14 cellular contexts compared by ENCODE assay signal in genomic region chr13:99065250-99066015, GRCh38.
DNase-seq lines count a peak whose midpoint lies in the region; ATAC-seq and TF ChIP-seq lines count a peak whose summit lies in the region.
"Had no signal": no experiment of that assay in that cellular context is flagged by ENCODE, and none has a peak within 500 bp of the region (broad histone marks: within the 10 kb centered on the region; RNA-seq: fewer than 3 reads in every experiment).

No MANE protein-coding gene starts in this region.

- peak overlapping the region; percentile 71 for H3K4me3 Mint-ChIP-seq in CD4-positive, alpha-beta T cell
- peak overlapping the region; percentile 68 for H3K4me3 Mint-ChIP-seq in activated naive CD8-positive, alpha-beta T cell

- H2BK5ac ChIP-seq in mesenchymal stem cell (ENCODE audit: low read depth, low read length, poor library complexity, severe bottlenecking): no peak overlapping the region

- no peak overlapping the region for H3K14ac ChIP-seq in mesenchymal stem cell (ENCODE audit: low read length in 2 of 2)

- peaks cover 4% of the 10 kb centered on the region for H3K79me1 ChIP-seq in mesenchymal stem cell (replicated peaks; ENCODE audit: low read length, poor library complexity, severe bottlenecking)

- peak overlapping the region; percentile 12 for H3K27ac Mint-ChIP-seq in CD4-positive, alpha-beta T cell
- H3K27ac Mint-ChIP-seq in activated naive CD8-positive, alpha-beta T cell: peak overlapping the region; percentile 88

- no peak overlapping the region for H2BK15ac ChIP-seq in mesenchymal stem cell (ENCODE audit: low read depth, poor library complexity, severe bottlenecking)

- no peak overlapping the region for H2BK120ac ChIP-seq in mesenchymal stem cell (ENCODE audit: low read depth, low read length)

- peaks cover 23% of the 10 kb centered on the region for H3K36me3 Mint-ChIP-seq in CD4-positive, alpha-beta T cell (ENCODE audit: low read depth)
- peaks cover 27% of the 10 kb centered on the region for H3K36me3 Mint-ChIP-seq in activated naive CD8-positive, alpha-beta T cell

- CTCF ChIA-PET in CD4-positive, alpha-beta T cell (lab: Charles Lee): interaction anchor here (1.0 to 1.5 kb wide), 3 partner anchors 11 to 20 kb away, joined by 4 to 6 read pairs (median 4); no protein-coding TSS in a partner anchor

- H4K20me1 ChIP-seq in DND-41 (ENCODE audit: insufficient read depth, low read length): no peaks in the 10 kb centered on the region

- H3K27ac ChIP-seq in CD4-positive, alpha-beta T cell (ENCODE audit: low read depth, low read length): no peak overlapping the region
- H3K27ac ChIP-seq in DND-41 (ENCODE audit: low read length) (peak overlapping the region; percentile 60; the same call in 1 of the 2 replicates), mesenchymal stem cell (ENCODE audit: low read length, poor library complexity, severe bottlenecking) (no peak overlapping the region)

- H2AK5ac ChIP-seq in mesenchymal stem cell (ENCODE audit: low read length, severe bottlenecking): no peak overlapping the region

- no peak overlapping the region for H3K4ac ChIP-seq in mesenchymal stem cell (ENCODE audit: low read depth in 1 of 2, low read length in 2 of 2)

- peaks cover 95% of the 10 kb centered on the region for H3K4me1 Mint-ChIP-seq in CD4-positive, alpha-beta T cell (ENCODE audit: low read depth)
- H3K4me1 Mint-ChIP-seq in activated naive CD8-positive, alpha-beta T cell (ENCODE audit: low read depth): peaks cover 88% of the 10 kb centered on the region

- H3K23ac ChIP-seq in mesenchymal stem cell (ENCODE audit: low read length in 2 of 2): no peak overlapping the region

- no peaks in the 10 kb centered on the region for H3K9me3 Mint-ChIP-seq in CD4-positive, alpha-beta T cell
- peaks cover 8% of the 10 kb centered on the region for H3K9me3 Mint-ChIP-seq in activated naive CD8-positive, alpha-beta T cell (ENCODE audit: low read depth)

- no peak for DNase-seq in CD4-positive, alpha-beta T cell
- DNase-seq in DND-41: no peak
- DNase-seq in mesenchymal stem cell: no peak
- DNase-seq in NK-92 (lab: John Stamatoyannopoulos, UW; ENCODE audit: unreplicated experiment): no peak
- DNase-seq: C1 segment of cervical spinal cord; hippocampal formation; left cardiac atrium; MG63; NCI-H2081; stimulated activated CD4-positive, alpha-beta T cell treated with anti-CD3 and anti-CD28 coated beads, Interleukin-1b, Interleukin-23, amount 100 ng/mL, for 48 hours had no signal

- no peaks in the 10 kb centered on the region for H3K9me3 ChIP-seq in CD4-positive, alpha-beta T cell (ENCODE audit: control insufficient read depth, low read length)
- no peaks in the 10 kb centered on the region for H3K9me3 ChIP-seq in DND-41 (ENCODE audit: insufficient read depth, low read length, severe bottlenecking)
- no peaks in the 10 kb centered on the region for H3K9me3 ChIP-seq in mesenchymal stem cell (ENCODE audit: control insufficient read depth, low read length)
- H3K9me3 ChIP-seq: thyroid gland had no signal

- no peaks in the 10 kb centered on the region for H3K79me2 ChIP-seq in DND-41 (ENCODE audit: insufficient read depth, low read length)

- H3K9ac ChIP-seq in DND-41 (ENCODE audit: low read depth, low read length) (no peak overlapping the region), mesenchymal stem cell (ENCODE audit: low read length) (no peak overlapping the region)

- H4K91ac ChIP-seq in mesenchymal stem cell (ENCODE audit: low read length): peak overlapping the region; percentile 65

- H3K4me1 ChIP-seq in DND-41 (ENCODE audit: insufficient read depth, low read length) (peaks cover 18% of the 10 kb centered on the region), mesenchymal stem cell (ENCODE audit: control insufficient read depth, insufficient read depth, low read depth, low read length) (peaks cover 4% of the 10 kb centered on the region)

- H3K4me3 ChIP-seq in DND-41 (ENCODE audit: low read depth in 1 of 2, low read length in 2 of 2) (no peak overlapping the region), mesenchymal stem cell (ENCODE audit: insufficient read depth in 1 of 2, low read depth in 1 of 2, low read length in 2 of 2) (no peak overlapping the region)
- H3K4me3 ChIP-seq: MG63, thyroid gland had no signal

- H2AFZ ChIP-seq in DND-41 (ENCODE audit: low read depth, low read length) (no peak overlapping the region), mesenchymal stem cell (ENCODE audit: low read depth, low read length) (no peak overlapping the region)

- intact Hi-C loops in CD4-positive, alpha-beta T cell (cut with DNase I, micrococcal nuclease): loop anchor here in 1 of 2 experiments (2.0 kb wide), 1 partner anchor 19 kb away; no protein-coding TSS in a partner anchor

- H4K8ac ChIP-seq in mesenchymal stem cell (ENCODE audit: low read length): no peak overlapping the region

- no peak for ATAC-seq in CD4-positive, alpha-beta T cell (ENCODE audit: poor library complexity)
- ATAC-seq in DND-41 (ENCODE audit: insufficient read depth, low read depth) (peak; percentile 53; the same call in 2 of the 3 replicates), SK-N-SH treated with all-trans-retinoic acid at 6 μM for 48 hours (no peak), HG02798 (IDR thresholded peaks at IDR 0.05; ENCODE audit: poor library complexity, unreplicated experiment) (no peak)
- ATAC-seq: left cardiac atrium had no signal

- H2BK12ac ChIP-seq in mesenchymal stem cell (ENCODE audit: low read length in 2 of 2): no peak overlapping the region

- 96% methylated on average over 6 of the region's 7 CpGs for whole genome bisulfite sequencing in mesenchymal stem cell

- no peaks in the 10 kb centered on the region for H3K27me3 ChIP-seq in CD4-positive, alpha-beta T cell (ENCODE audit: control insufficient read depth, insufficient read depth, low read length)
- H3K27me3 ChIP-seq in DND-41 (ENCODE audit: insufficient read depth, low read length, poor library complexity): no peaks in the 10 kb centered on the region
- no peaks in the 10 kb centered on the region for H3K27me3 ChIP-seq in mesenchymal stem cell (ENCODE audit: control insufficient read depth in 1 of 2, insufficient read depth in 1 of 2, low read length in 2 of 2)
- H3K27me3 ChIP-seq: MG63, thyroid gland had no signal

- no peaks in the 10 kb centered on the region for H3K27me3 Mint-ChIP-seq in CD4-positive, alpha-beta T cell
- no peaks in the 10 kb centered on the region for H3K27me3 Mint-ChIP-seq in activated naive CD8-positive, alpha-beta T cell

- no peak for TF ChIP-seq CTCF in CD4-positive, alpha-beta T cell (IDR thresholded peaks at IDR 0.05)
- no peak for TF ChIP-seq CTCF in DND-41 (IDR thresholded peaks at IDR 0.05; ENCODE audit: borderline replicate concordance, extremely low read depth, low read length, poor library complexity, severe bottlenecking)

- POLR2A ChIA-PET in CD4-positive, alpha-beta T cell (lab: Charles Lee): interaction anchor here (0.8 to 3.3 kb wide), 7 partner anchors 9 to 21 kb away, joined by 3 to 16 read pairs (median 6); no protein-coding TSS in a partner anchor

- H3K4me2 ChIP-seq in DND-41 (ENCODE audit: insufficient read depth, low read length) (peak overlapping the region; percentile 55; the same call in 1 of the 2 replicates), mesenchymal stem cell (ENCODE audit: low read length, poor library complexity, severe bottlenecking) (no peak overlapping the region)

- H3K18ac ChIP-seq in mesenchymal stem cell (ENCODE audit: low read depth in 1 of 2, low read length in 2 of 2): no peak overlapping the region

- no peaks in the 10 kb centered on the region for H3K36me3 ChIP-seq in DND-41 (ENCODE audit: insufficient read depth, low read length)
- H3K36me3 ChIP-seq in mesenchymal stem cell (ENCODE audit: control insufficient read depth in 1 of 2, insufficient read depth in 2 of 2, low read depth in 1 of 2, low read length in 2 of 2): no peaks in the 10 kb centered on the region
- H3K36me3 ChIP-seq: MG63, thyroid gland had no signal

TF ChIP-seq in SK-N-SH treated with all-trans-retinoic acid at 6 μM for 48 hours, 23 proteins besides CTCF, POLR2A, EP300 and RAD21 (continues in another document):
- no peak for TF ChIP-seq PPARA (CRISPR knock-in tag; IDR thresholded peaks at IDR 0.05; ENCODE audit: borderline replicate concordance)
- no peak for TF ChIP-seq CSDC2 (CRISPR knock-in tag; IDR thresholded peaks at IDR 0.05)
- TF ChIP-seq BACH2 (CRISPR knock-in tag; IDR thresholded peaks at IDR 0.05; ENCODE audit: borderline replicate concordance): no peak
- TF ChIP-seq GLIS3 (CRISPR knock-in tag; IDR thresholded peaks at IDR 0.05): no peak
- no peak for TF ChIP-seq TCF4 (CRISPR knock-in tag; IDR thresholded peaks at IDR 0.05; ENCODE audit: borderline replicate concordance)
- no peak for TF ChIP-seq POU6F1 (CRISPR knock-in tag; IDR thresholded peaks at IDR 0.05; ENCODE audit: borderline replicate concordance, low read depth)
- TF ChIP-seq ZC3H10 (CRISPR knock-in tag; IDR thresholded peaks at IDR 0.05): no peak
- no peak for TF ChIP-seq ISL1 (CRISPR knock-in tag; IDR thresholded peaks at IDR 0.05)
- TF ChIP-seq ARNTL (CRISPR knock-in tag; IDR thresholded peaks at IDR 0.05; ENCODE audit: borderline replicate concordance, low read depth): no peak
- TF ChIP-seq ZNF565 (CRISPR knock-in tag; conservative IDR thresholded peaks at IDR 0.05; ENCODE audit: low read depth): no peak
- TF ChIP-seq, protein P1, sequence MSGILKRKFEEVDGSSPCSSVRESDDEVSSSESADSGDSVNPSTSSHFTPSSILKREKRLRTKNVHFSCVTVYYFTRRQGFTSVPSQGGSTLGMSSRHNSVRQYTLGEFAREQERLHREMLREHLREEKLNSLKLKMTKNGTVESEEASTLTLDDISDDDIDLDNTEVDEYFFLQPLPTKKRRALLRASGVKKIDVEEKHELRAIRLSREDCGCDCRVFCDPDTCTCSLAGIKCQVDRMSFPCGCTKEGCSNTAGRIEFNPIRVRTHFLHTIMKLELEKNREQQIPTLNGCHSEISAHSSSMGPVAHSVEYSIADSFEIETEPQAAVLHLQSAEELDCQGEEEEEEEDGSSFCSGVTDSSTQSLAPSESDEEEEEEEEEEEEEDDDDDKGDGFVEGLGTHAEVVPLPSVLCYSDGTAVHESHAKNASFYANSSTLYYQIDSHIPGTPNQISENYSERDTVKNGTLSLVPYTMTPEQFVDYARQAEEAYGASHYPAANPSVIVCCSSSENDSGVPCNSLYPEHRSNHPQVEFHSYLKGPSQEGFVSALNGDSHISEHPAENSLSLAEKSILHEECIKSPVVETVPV (CRISPR knock-in tag; IDR thresholded peaks at IDR 0.05): no peak
